8 cellular contexts compared by ENCODE assay signal in genomic region chr13:99606322-99607089, GRCh38. TPM values are rescaled to one million over a fixed set of nuclear protein-coding genes. Genes with fewer than 3 reads are reported as not detected.
DNase-seq lines count a peak whose midpoint lies in the region; ATAC-seq, FAIRE-seq and TF ChIP-seq lines count a peak whose summit lies in the region.

TSS of gene CLYBL (plus strand) at chr13:99606690.

- TF ChIP-seq RAD21 in HepG2 (CRISPR knock-in tag; IDR thresholded peaks at IDR 0.05), result peak; percentile 62

- peak within 1 kb of the TSS; percentile 86 for H3K9ac ChIP-seq in HepG2 (ENCODE audit: insufficient read depth, low read depth, low read length)

- peak within 1 kb of the TSS; percentile 91 for H3K27ac Mint-ChIP-seq in activated CD4-positive, alpha-beta T cell treated with anti-CD3 and anti-CD28 coated beads, Interleukin-2, amount 10 ng/mL, durations not matched to agents 7 days and 5 days

- peaks cover 47% of the 10 kb centered on the region for H3K4me1 Mint-ChIP-seq in activated CD4-positive, alpha-beta T cell treated with anti-CD3 and anti-CD28 coated beads, Interleukin-2, amount 10 ng/mL, durations not matched to agents 7 days and 5 days

- ATAC-seq in GM19023 (IDR thresholded peaks at IDR 0.05; ENCODE audit: unreplicated experiment) (peak; percentile 87), HG03175 (IDR thresholded peaks at IDR 0.05; ENCODE audit: unreplicated experiment) (peak; percentile 80), HepG2 (peak; percentile 96)

- peak within 1 kb of the TSS; percentile 80 for H3K4me3 Mint-ChIP-seq in activated CD4-positive, alpha-beta T cell treated with anti-CD3 and anti-CD28 coated beads, Interleukin-2, amount 10 ng/mL, durations not matched to agents 7 days and 5 days

- H3K4me2 ChIP-seq in HepG2 (ENCODE audit: low read depth, low read length), result peak within 1 kb of the TSS; percentile 93

- TF ChIP-seq EP300 in HepG2 (IDR thresholded peaks at IDR 0.05; ENCODE audit: low read depth in 2 of 2, low read length in 2 of 2) (0 out of 4 replicates have a peak, but pooled peaks of 1 of the 2 experiments have one; percentile 17), HepG2 (CRISPR knock-in tag; IDR thresholded peaks at IDR 0.05; ENCODE audit: borderline replicate concordance) (no peak)

- H2AFZ ChIP-seq in HepG2 (ENCODE audit: low read length), result peak within 1 kb of the TSS; percentile 75

- peak; percentile 75 to 94 for DNase-seq in AML-193 (lab: John Stamatoyannopoulos, UW)
- peak; percentile 55 for DNase-seq in NCI-H446 treated with DMSO at 0.1 percent for 48 hours (lab: John Stamatoyannopoulos, UW)
- DNase-seq in activated CD4-positive, alpha-beta T cell treated with anti-CD3 and anti-CD28 coated beads, Interleukin-2, amount 10 ng/mL, durations not matched to agents 7 days and 5 days, result peak; percentile 90
- peak; percentile 63 for DNase-seq in cortex of kidney (lab: John Stamatoyannopoulos, UW)
- DNase-seq in HepG2 (ENCODE audit: low spot score), result peak; percentile 89
- DNase-seq in stimulated activated CD4-positive, alpha-beta T cell treated with anti-CD3 and anti-CD28 coated beads, Interleukin-4, amount 100 ng/mL, for 1 hour, result peak; percentile 91

- H3K4me3 ChIP-seq in HepG2 (replicated peaks in 1 of 3; ENCODE audit: insufficient read depth in 1 of 3, low read depth in 2 of 3, low read length in 3 of 3), result peak within 1 kb of the TSS; percentile 69 to 87 (median 69)

- H3K27me3 Mint-ChIP-seq in activated CD4-positive, alpha-beta T cell treated with anti-CD3 and anti-CD28 coated beads, Interleukin-2, amount 10 ng/mL, durations not matched to agents 7 days and 5 days, result no peaks in the 10 kb centered on the region

- 4% methylated on average over 14 of the region's 74 CpGs for WGBS in HepG2 (ENCODE audit: low lambda C conversion rate)

- H3K36me3 ChIP-seq in HepG2 (replicated peaks in 1 of 2; ENCODE audit: control insufficient read depth in 1 of 2, insufficient read depth in 2 of 2, low read length in 2 of 2), result no peaks in the 10 kb centered on the region

- no peaks in the 10 kb centered on the region for H4K20me1 ChIP-seq in HepG2 (ENCODE audit: insufficient read depth, low read length)

- peak within 1 kb of the TSS; percentile 96 for H3K27ac ChIP-seq in HepG2 (ENCODE audit: extremely low read length, insufficient read depth, low read length)

- H3K36me3 Mint-ChIP-seq in activated CD4-positive, alpha-beta T cell treated with anti-CD3 and anti-CD28 coated beads, Interleukin-2, amount 10 ng/mL, durations not matched to agents 7 days and 5 days (ENCODE audit: low read depth), result peaks cover 3% of the 10 kb centered on the region

- TF ChIP-seq POLR2A in HepG2 (IDR thresholded peaks at IDR 0.05; ENCODE audit: insufficient read depth in 1 of 2, low read depth in 2 of 2, low read length in 2 of 2), result peak; percentile 76 to 93

- H3K27me3 ChIP-seq in HepG2 (ENCODE audit: control insufficient read depth in 1 of 2, insufficient read depth in 2 of 2, low read length in 2 of 2), result no peaks in the 10 kb centered on the region; a peak in 1 of 5 replicates

- BruUV-seq in HepG2 (replicated peaks; lab: Mats Ljungman, UMichigan), result no TSS peak

- in situ Hi-C loops in HepG2 (cut with HindIII; ENCODE audit: extremely low pct_ligation_motif_present, low pct_unique_long_range_greater_than_20kb), result no loop called here

- H3K4me1 ChIP-seq in HepG2 (ENCODE audit: insufficient read depth, low read length), result peaks cover 31% of the 10 kb centered on the region

- peaks cover 1% of the 10 kb centered on the region for H3K9me3 Mint-ChIP-seq in activated CD4-positive, alpha-beta T cell treated with anti-CD3 and anti-CD28 coated beads, Interleukin-2, amount 10 ng/mL, durations not matched to agents 7 days and 5 days

- POLR2A ChIA-PET in activated CD4-positive, alpha-beta T cell treated with anti-CD3 and anti-CD28 coated beads, Interleukin-2, amount 10 ng/mL, durations not matched to agents 7 days and 5 days (lab: Charles Lee), result interaction anchor here (0.7 kb wide), 1 partner anchor 627 kb away, joined by 4 read pairs; no protein-coding TSS in a partner anchor
- POLR2A ChIA-PET in HepG2 (lab: Yijun Ruan, JAX), result interaction anchor here (0.5 to 2.9 kb wide), 15 partner anchors 8 to 1493 kb away, joined by 3 to 19 read pairs (median 5); partner anchors contain the start of genes PCCA and TMTC4

- peaks cover 2% of the 10 kb centered on the region for H3K79me2 ChIP-seq in HepG2 (ENCODE audit: insufficient read depth, low read length)

- no peaks in the 10 kb centered on the region for H3K9me3 ChIP-seq in HepG2 (ENCODE audit: low read length)

- CTCF ChIA-PET in activated CD4-positive, alpha-beta T cell treated with anti-CD3 and anti-CD28 coated beads, Interleukin-2, amount 10 ng/mL, durations not matched to agents 7 days and 5 days (lab: Charles Lee), result interaction anchor here (0.6 to 1.6 kb wide), 6 partner anchors 8 to 993 kb away, joined by 3 to 5 read pairs (median 4); no protein-coding TSS in a partner anchor
- CTCF ChIA-PET in HepG2 (lab: Yijun Ruan, JAX; ENCODE audit: low intra/inter-chr PET ratio, low total read pairs), result no interaction called here

- peak; percentile 46 for TF ChIP-seq CTCF in HepG2 (CRISPR knock-in tag; IDR thresholded peaks at IDR 0.05)

- FAIRE-seq in HepG2 (lab: Jason Lieb, UNC), result no peak

- intact Hi-C loops in HepG2 (cut with micrococcal nuclease; ENCODE audit: unreplicated experiment), result loop anchor here (1.0 to 2.0 kb wide), 2 partner anchors 48 to 108 kb away; no protein-coding TSS in a partner anchor

TF ChIP-seq in HepG2, 621 proteins besides CTCF, POLR2A, EP300 and RAD21 (continues in another document):
- TF ChIP-seq SIN3B (IDR thresholded peaks at IDR 0.05; ENCODE audit: low read length), result no peak
- TF ChIP-seq ZNF746 (CRISPR knock-in tag; IDR thresholded peaks at IDR 0.05), result no peak
- peak; percentile 81; the same call in 1 of the 2 replicates for TF ChIP-seq SRY (CRISPR knock-in tag; IDR thresholded peaks at IDR 0.05)
- TF ChIP-seq ZFP91 (CRISPR knock-in tag; IDR thresholded peaks at IDR 0.05; ENCODE audit: borderline replicate concordance), result no peak; the same call in none of the 2 replicates
- TF ChIP-seq SMAD9 (CRISPR knock-in tag; IDR thresholded peaks at IDR 0.05), result no peak
- TF ChIP-seq, protein P1, sequence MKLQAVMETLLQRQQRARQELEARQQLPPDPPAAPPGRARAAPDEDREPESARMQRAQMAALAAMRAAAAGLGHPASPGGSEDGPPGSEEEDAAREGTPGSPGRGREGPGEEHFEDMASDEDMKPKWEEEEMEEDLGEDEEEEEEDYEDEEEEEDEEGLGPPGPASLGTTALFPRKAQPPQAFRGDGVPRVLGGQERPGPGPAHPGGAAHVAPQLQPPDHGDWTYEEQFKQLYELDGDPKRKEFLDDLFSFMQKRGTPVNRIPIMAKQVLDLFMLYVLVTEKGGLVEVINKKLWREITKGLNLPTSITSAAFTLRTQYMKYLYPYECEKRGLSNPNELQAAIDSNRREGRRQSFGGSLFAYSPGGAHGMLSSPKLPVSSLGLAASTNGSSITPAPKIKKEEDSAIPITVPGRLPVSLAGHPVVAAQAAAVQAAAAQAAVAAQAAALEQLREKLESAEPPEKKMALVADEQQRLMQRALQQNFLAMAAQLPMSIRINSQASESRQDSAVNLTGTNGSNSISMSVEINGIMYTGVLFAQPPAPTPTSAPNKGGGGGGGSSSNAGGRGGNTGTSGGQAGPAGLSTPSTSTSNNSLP (IDR thresholded peaks at IDR 0.05; ENCODE audit: low read depth, low read length), result no peak
- TF ChIP-seq ZNF337 (CRISPR knock-in tag; IDR thresholded peaks at IDR 0.05; ENCODE audit: borderline replicate concordance, low read depth), result peak; percentile 8; the same call in 1 of the 2 replicates
- no peak for TF ChIP-seq ZNF121 (CRISPR knock-in tag; IDR thresholded peaks at IDR 0.05)
- TF ChIP-seq HIVEP1 (CRISPR knock-in tag; IDR thresholded peaks at IDR 0.05), result no peak
- no peak for TF ChIP-seq ZNF34 (CRISPR knock-in tag; IDR thresholded peaks at IDR 0.05; ENCODE audit: borderline replicate concordance)

RNA-seq across cellular contexts. Expression of gene CLYBL, which starts in this region (rescaled TPM):
- 10 to 100 TPM; 12.2 to 13.0 TPM for total RNA-seq in activated CD4-positive, alpha-beta T cell treated with anti-CD3 and anti-CD28 coated beads, Interleukin-2, amount 10 ng/mL, durations not matched to agents 7 days and 5 days
- total RNA-seq in HepG2 (2016; rRNA removed; fragmentation: Illumina TruSeq; extraction: Trizol), result 9.6 and 14.5 TPM in 2 replicates
- 2.0 and 2.9 TPM in 2 replicates for total RNA-seq in HepG2 (2016; cell fraction: cytosol; rRNA removed; fragmentation: Illumina TruSeq; extraction: Trizol; ENCODE audit: low read depth)
- 9.5 and 15.4 TPM in 2 replicates for total RNA-seq in HepG2 (2016; cell fraction: insoluble cytoplasmic fraction; rRNA removed; fragmentation: Illumina TruSeq; extraction: Trizol)
- total RNA-seq in HepG2 (2016; cell fraction: membrane; rRNA removed; fragmentation: Illumina TruSeq; extraction: Trizol), result 3.3 and 3.6 TPM in 2 replicates
- total RNA-seq in HepG2 (2016; cell fraction: nucleus; rRNA removed; fragmentation: Illumina TruSeq; extraction: Trizol), result 6.5 and 8.3 TPM in 2 replicates
- polyA plus RNA-seq in HepG2 (2011; rRNA removed), result 10.7 and 12.7 TPM in 2 replicates
- polyA plus RNA-seq in HepG2 (2011; cell fraction: cytosol; rRNA removed), result 5.3 and 10.1 TPM in 2 replicates
- polyA plus RNA-seq in HepG2 (2011; cell fraction: nucleus; rRNA removed), result 10.8 and 13.7 TPM in 2 replicates
- 13.3 and 18.6 TPM in 2 replicates for polyA plus RNA-seq in HepG2 (2012)
- polyA plus RNA-seq in HepG2 (2016; cell fraction: cytosol; fragmentation: Illumina TruSeq; extraction: Trizol; ENCODE audit: low read depth), result 2.8 and 3.7 TPM in 2 replicates
- 21.4 and 21.5 TPM in 2 replicates for polyA plus RNA-seq in HepG2 (2016; cell fraction: insoluble cytoplasmic fraction; fragmentation: Illumina TruSeq; extraction: Trizol; ENCODE audit: low read depth)
- polyA plus RNA-seq in HepG2 (2016; cell fraction: membrane; fragmentation: Illumina TruSeq; extraction: Trizol; ENCODE audit: low read depth), result 4.2 and 5.1 TPM in 2 replicates
- polyA plus RNA-seq in HepG2 (2016; cell fraction: nucleus; fragmentation: Illumina TruSeq; extraction: Trizol; ENCODE audit: insufficient read depth, low read depth), result 12.2 and 12.3 TPM in 2 replicates
- 1.0 and 3.9 TPM in 2 replicates for polyA minus RNA-seq in HepG2 (2011; rRNA and poly(A)+ RNA removed; ENCODE audit: low replicate concordance)
- 4.7 and 5.9 TPM in 2 replicates for polyA minus RNA-seq in HepG2 (2011; cell fraction: cytosol; rRNA and poly(A)+ RNA removed)
- polyA minus RNA-seq in HepG2 (2011; cell fraction: nucleus; rRNA and poly(A)+ RNA removed), result 18.8 and 21.1 TPM in 2 replicates

Comparison
In these comparisons a context has a peak if more than half of its experiments do, and no peak if none do; other contexts are left out.
1. Peak in every context shown above with its lines: DNase-seq, ATAC-seq, H3K4me3 ChIP-seq and H3K27ac ChIP-seq.